In the genomic region with DNA sequence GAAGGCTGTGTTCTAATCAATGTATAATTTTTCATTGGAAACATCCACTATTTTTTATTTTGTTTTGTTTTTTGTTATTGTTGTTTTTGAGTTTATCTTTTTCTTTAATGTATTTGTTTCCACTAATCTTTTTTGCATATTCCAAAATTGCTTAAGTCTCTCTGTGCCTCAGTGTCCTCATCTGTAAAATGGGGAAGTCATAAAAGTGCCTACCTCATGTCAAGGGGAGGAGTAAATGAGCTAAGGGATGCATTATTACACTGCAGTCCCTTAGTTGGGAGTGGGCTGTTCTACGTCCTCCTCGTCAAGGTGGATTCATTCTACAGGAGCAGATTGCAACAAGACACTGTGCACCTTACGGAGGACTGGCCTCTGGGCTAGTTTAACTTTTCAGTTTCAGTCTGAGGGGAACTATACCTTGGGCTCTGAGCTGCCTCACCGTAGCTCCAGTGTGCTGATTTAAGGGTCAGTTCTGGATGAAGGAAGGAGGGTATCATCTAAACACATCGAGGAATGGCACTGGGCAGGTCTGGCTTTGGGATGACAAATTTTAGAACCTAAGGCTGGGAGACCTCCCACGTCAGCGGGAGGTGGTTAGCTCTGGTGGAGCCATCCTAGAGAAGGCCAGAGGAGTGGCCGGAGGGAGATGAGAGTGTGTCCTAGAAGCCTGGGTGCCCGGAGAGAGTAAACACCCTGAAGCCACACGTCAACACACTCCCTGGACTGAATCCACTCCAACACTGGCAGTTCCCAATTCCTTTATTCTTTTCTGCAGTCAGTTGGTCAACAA, we compare ENCODE assay signal across 9 cellular contexts. TPM values are rescaled to one million over a fixed set of nuclear protein-coding genes. Genes with fewer than 3 reads are reported as not detected.
DNase-seq lines count a peak whose midpoint lies in the region; ATAC-seq and TF ChIP-seq lines count a peak whose summit lies in the region.
"Had no signal": no experiment of that assay in that cellular context is flagged by ENCODE, and none has a peak within 500 bp of the region (broad histone marks: within the 10 kb centered on the region; RNA-seq: fewer than 3 reads in every experiment).

No MANE protein-coding gene starts in this region.

- H3K9ac ChIP-seq in MM.1S (ENCODE audit: low read length) = no peak overlapping the region

- peaks cover 56% of the 10 kb centered on the region for H3K4me1 Mint-ChIP-seq in dendritic cell treated with granulocyte-macrophage colony-stimulating factor and Interleukin-4, amounts not matched to agents 40 ng/mL and 50 ng/mL, for 4 days (ENCODE audit: low read depth)

- H3K4me2 ChIP-seq in MM.1S (ENCODE audit: low read depth, low read length) = no peak overlapping the region

- no peak for ATAC-seq in GM18520 (IDR thresholded peaks at IDR 0.05; ENCODE audit: unreplicated experiment)

- intact Hi-C loops in dendritic cell treated with granulocyte-macrophage colony-stimulating factor and Interleukin-4, amounts not matched to agents 40 ng/mL and 50 ng/mL, for 4 days (cut with micrococcal nuclease) = no loop called here
- intact Hi-C loops in spleen (cut with DNase I; ENCODE audit: low total_unique reads) (loop anchor here (2.0 kb wide), 1 partner anchor 173 kb away; no protein-coding TSS in a partner anchor), posterior vena cava (cut with DNase I) (loop anchor here in 1 of 2 donors (2.0 kb wide), 1 partner anchor 57 kb away; no protein-coding TSS in a partner anchor)

- no peak overlapping the region for H3K4me3 Mint-ChIP-seq in dendritic cell treated with granulocyte-macrophage colony-stimulating factor and Interleukin-4, amounts not matched to agents 40 ng/mL and 50 ng/mL, for 4 days

- H3K27me3 Mint-ChIP-seq in dendritic cell treated with granulocyte-macrophage colony-stimulating factor and Interleukin-4, amounts not matched to agents 40 ng/mL and 50 ng/mL, for 4 days = no peaks in the 10 kb centered on the region

- DNase-seq in ELF-1 (ENCODE audit: low read depth, low spot score) (peak; percentile 40), MM.1S (no peak), spleen (peak; percentile 56), posterior vena cava (ENCODE audit: low spot score) (no peak)
- no peak for DNase-seq in stimulated activated CD4-positive, alpha-beta T cell treated with anti-CD3 and anti-CD28 coated beads, Interleukin-4, amount 100 ng/mL, for 1 hour

- H3K79me2 ChIP-seq in MM.1S (ENCODE audit: low read length) = peaks cover 10% of the 10 kb centered on the region

- peaks cover 40% of the 10 kb centered on the region for H3K4me1 ChIP-seq in MM.1S (ENCODE audit: low read length)
- H3K4me1 ChIP-seq in spleen = peaks cover 40 to 71% (median 61%) of the 10 kb centered on the region in 6 donors

- H3K9me2 ChIP-seq in MM.1S (replicated peaks; ENCODE audit: insufficient read depth, low read length) = no peaks in the 10 kb centered on the region

- TF ChIP-seq CTCF in MM.1S (IDR thresholded peaks at IDR 0.05; ENCODE audit: low read length) = no peak
- no peak for TF ChIP-seq CTCF in spleen (IDR thresholded peaks at IDR 0.05 in 8 of 11, conservative IDR thresholded peaks at IDR 0.05 in 3 of 11)

- H3K27ac Mint-ChIP-seq in dendritic cell treated with granulocyte-macrophage colony-stimulating factor and Interleukin-4, amounts not matched to agents 40 ng/mL and 50 ng/mL, for 4 days = peak overlapping the region; percentile 74

- H3K4me3 ChIP-seq in MM.1S (ENCODE audit: low read length) = no peak overlapping the region
- H3K4me3 ChIP-seq in spleen = no peak overlapping the region
- H3K4me3 ChIP-seq: cardiac muscle cell had no signal

- 0 out of 2 replicates have a peak, but pooled peaks cover 5% of the 10 kb centered on the region for H3F3A ChIP-seq in MM.1S (ENCODE audit: insufficient read depth, low read length)

- H3K27me3 ChIP-seq in MM.1S (replicated peaks; ENCODE audit: insufficient read depth, low read length) (no peaks in the 10 kb centered on the region), spleen (replicated peaks in 1 of 7) (no peaks in the 10 kb centered on the region)
- H3K27me3 ChIP-seq: cardiac muscle cell had no signal

- no peak overlapping the region for H3K27ac ChIP-seq in MM.1S (ENCODE audit: low read length)
- peak overlapping the region in 5 of 8 donors; percentile 51 to 88 (median 82) for H3K27ac ChIP-seq in spleen
- H3K27ac ChIP-seq: cardiac muscle cell, epithelial cell of prostate had no signal

- H2AFZ ChIP-seq in MM.1S (ENCODE audit: low read length) = peak overlapping the region; percentile 84; the same call in 1 of the 2 replicates

- H3K36me3 ChIP-seq in MM.1S (replicated peaks; ENCODE audit: insufficient read depth, low read length) = no peaks in the 10 kb centered on the region
- H3K36me3 ChIP-seq in spleen = no peaks in the 10 kb centered on the region
- H3K36me3 ChIP-seq: cardiac muscle cell had no signal

- H3K9me3 Mint-ChIP-seq in dendritic cell treated with granulocyte-macrophage colony-stimulating factor and Interleukin-4, amounts not matched to agents 40 ng/mL and 50 ng/mL, for 4 days = no peaks in the 10 kb centered on the region

- H3K36me3 Mint-ChIP-seq in dendritic cell treated with granulocyte-macrophage colony-stimulating factor and Interleukin-4, amounts not matched to agents 40 ng/mL and 50 ng/mL, for 4 days (ENCODE audit: low read depth) = peaks cover 9% of the 10 kb centered on the region

- no peak for TF ChIP-seq POLR2A in spleen (IDR thresholded peaks at IDR 0.05)

- H3K9me3 ChIP-seq in MM.1S (replicated peaks; ENCODE audit: insufficient read depth, low read length) (no peaks in the 10 kb centered on the region), spleen (no peaks in the 10 kb centered on the region)

- WGBS in spleen, 5 donors = 81 to 89% (median 87%) methylated on average over 10 of the region's 10 CpGs

- no peaks in the 10 kb centered on the region for H4K20me1 ChIP-seq in MM.1S (ENCODE audit: insufficient read depth, low read length)

RNA-seq across cellular contexts. Expression of gene SRP14, which starts 5.1 kb away (rescaled TPM):
- total RNA-seq in spleen (100 to 1,000 TPM; 109 to 256 (median 145) TPM), posterior vena cava (100 to 1,000 TPM; 148 to 160 TPM)
- polyA plus RNA-seq in spleen = 100 to 1,000 TPM; 295 to 356 (median 353) TPM

Comparison
In these comparisons a context has a peak if more than half of its experiments do, and no peak if none do; other contexts are left out.
1. DNase-seq: peak in ELF-1 (single experiment) and spleen (single experiment); none in MM.1S (single experiment), stimulated activated CD4-positive, alpha-beta T cell treated with anti-CD3 and anti-CD28 coated beads, Interleukin-4, amount 100 ng/mL, for 1 hour (single experiment) and posterior vena cava (single experiment).